ENCODE assay signal across 8 cellular contexts in genomic region chr4:6546681-6547447, GRCh38. TPM values are rescaled to one million over a fixed set of nuclear protein-coding genes. Genes with fewer than 3 reads are reported as not detected.
DNase-seq lines count a peak whose midpoint lies in the region; ATAC-seq and TF ChIP-seq lines count a peak whose summit lies in the region.

No MANE protein-coding gene starts in this region.

- H3K36me3 Mint-ChIP-seq in activated naive CD4-positive, alpha-beta T cell treated with anti-CD3 and anti-CD28 coated beads, Interleukin-2, amount 50 U/mL, for 72 hours = peaks cover 7 to 9% of the 10 kb centered on the region in 2 donors

- H3K4me3 ChIP-seq in retinal pigment epithelial cell (ENCODE audit: low read length) = no peak overlapping the region

- POLR2A ChIA-PET in RWPE1 (lab: Yijun Ruan, JAX; ENCODE audit: low non-redundant PET) = no interaction called here

- DNase-seq in GM04504 (ENCODE audit: low read depth) = peak; percentile 32
- DNase-seq in KBM-7 = peak; percentile 54
- peak; percentile 56 for DNase-seq in RWPE1 (ENCODE audit: low spot score)
- DNase-seq in activated naive CD4-positive, alpha-beta T cell treated with anti-CD3 and anti-CD28 coated beads, Interleukin-2, amount 50 U/mL, for 72 hours (ENCODE audit: low spot score in 2 of 2) = peak in 1 of 2 donors; percentile 58
- DNase-seq in Right ventricle myocardium superior = peak; percentile 47
- no peak for DNase-seq in retinal pigment epithelial cell (ENCODE audit: low read depth)
- no peak for DNase-seq in cortex of kidney (lab: John Stamatoyannopoulos, UW)

- intact Hi-C loops in Right ventricle myocardium superior (cut with DNase I) = loop anchor here (5.0 kb wide), 1 partner anchor 215 kb away; no protein-coding TSS in a partner anchor

- TF ChIP-seq CTCF in RWPE1 (conservative IDR thresholded peaks at IDR 0.05; ENCODE audit: low read depth) = peak; percentile 90
- peak; percentile 92 for TF ChIP-seq CTCF in retinal pigment epithelial cell (conservative IDR thresholded peaks at IDR 0.05; ENCODE audit: low read depth, low read length)

- H3K27ac ChIP-seq in RWPE1 = no peak overlapping the region

- no peak overlapping the region for H3K27ac Mint-ChIP-seq in activated naive CD4-positive, alpha-beta T cell treated with anti-CD3 and anti-CD28 coated beads, Interleukin-2, amount 50 U/mL, for 72 hours

- ATAC-seq in activated naive CD4-positive, alpha-beta T cell treated with anti-CD3 and anti-CD28 coated beads, Interleukin-2, amount 50 U/mL, for 72 hours = peak; percentile 51 to 58
- ATAC-seq in Right ventricle myocardium superior (ENCODE audit: poor library complexity) = no peak
- ATAC-seq in GM21825 (IDR thresholded peaks at IDR 0.05; ENCODE audit: unreplicated experiment) = no peak

- in situ Hi-C loops in KBM-7 (cut with MboI; ENCODE audit: low pct_unique_long_range_greater_than_20kb, low sequenced_read_pairs) = no loop called here

- H3K9me3 Mint-ChIP-seq in activated naive CD4-positive, alpha-beta T cell treated with anti-CD3 and anti-CD28 coated beads, Interleukin-2, amount 50 U/mL, for 72 hours = peaks cover 5% of the 10 kb centered on the region in 2 donors

- CTCF ChIA-PET in RWPE1 (lab: Yijun Ruan, JAX) = interaction anchor here (0.6 to 1.4 kb wide), 12 partner anchors 12 to 960 kb away, joined by 3 to 6 read pairs (median 3); no protein-coding TSS in a partner anchor

RNA-seq across cellular contexts. Expression of gene MAN2B2, which starts 28.1 kb away (rescaled TPM):
- 10 to 100 TPM; 13.9 to 21.4 TPM for total RNA-seq in activated naive CD4-positive, alpha-beta T cell treated with anti-CD3 and anti-CD28 coated beads, Interleukin-2, amount 50 U/mL, for 72 hours
- total RNA-seq in Right ventricle myocardium superior = 17.3 TPM

Comparison
In these comparisons a context has a peak if more than half of its experiments do, and no peak if none do; other contexts are left out.
1. DNase-seq: peak in GM04504 (single experiment), KBM-7 (single experiment), RWPE1 (single experiment) and Right ventricle myocardium superior (single experiment); none in retinal pigment epithelial cell (single experiment) and cortex of kidney (single experiment).
2. ATAC-seq: peak in activated naive CD4-positive, alpha-beta T cell treated with anti-CD3 and anti-CD28 coated beads, Interleukin-2, amount 50 U/mL, for 72 hours (2 of 2); none in Right ventricle myocardium superior (single experiment) and GM21825 (single experiment).